Comparison of ENCODE assay signal across 1 cellular context in genomic region chr1:199529324-199529723, GRCh38.
TF ChIP-seq lines count a peak whose summit lies in the region.

No MANE protein-coding gene starts in this region.

TF ChIP-seq in IMR-90, 13 proteins besides CTCF, POLR2A, EP300 and RAD21 (continued from another document):
- TF ChIP-seq ELK1 (IDR thresholded peaks at IDR 0.05; ENCODE audit: borderline replicate concordance, low read depth, low read length) (no peak), CHD1 (IDR thresholded peaks at IDR 0.05; ENCODE audit: low read depth, low read length) (no peak), RCOR1 (IDR thresholded peaks at IDR 0.05; ENCODE audit: insufficient replicate concordance, low read length) (no peak), MAZ (IDR thresholded peaks at IDR 0.05; ENCODE audit: borderline replicate concordance, low read depth, low read length) (no peak), CEBPB (IDR thresholded peaks at IDR 0.05; ENCODE audit: low read depth, low read length) (no peak), MXI1 (IDR thresholded peaks at IDR 0.05; ENCODE audit: borderline replicate concordance, low read depth, low read length) (no peak), FOS (IDR thresholded peaks at IDR 0.05; ENCODE audit: low read depth, low read length) (no peak), RFX5 (IDR thresholded peaks at IDR 0.05; ENCODE audit: low read depth, low read length) (no peak), NFE2L2 (IDR thresholded peaks at IDR 0.05; ENCODE audit: low read depth, low read length) (no peak)
- TF ChIP-seq, protein P1, sequence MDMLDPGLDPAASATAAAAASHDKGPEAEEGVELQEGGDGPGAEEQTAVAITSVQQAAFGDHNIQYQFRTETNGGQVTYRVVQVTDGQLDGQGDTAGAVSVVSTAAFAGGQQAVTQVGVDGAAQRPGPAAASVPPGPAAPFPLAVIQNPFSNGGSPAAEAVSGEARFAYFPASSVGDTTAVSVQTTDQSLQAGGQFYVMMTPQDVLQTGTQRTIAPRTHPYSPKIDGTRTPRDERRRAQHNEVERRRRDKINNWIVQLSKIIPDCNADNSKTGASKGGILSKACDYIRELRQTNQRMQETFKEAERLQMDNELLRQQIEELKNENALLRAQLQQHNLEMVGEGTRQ (IDR thresholded peaks at IDR 0.05; ENCODE audit: low read depth, low read length), result no peak
